15 cellular contexts compared by ENCODE assay signal in genomic region chr3:126112531-126113237, GRCh38.
"Had no signal": no experiment of that assay in that cellular context is flagged by ENCODE, and none has a peak within 500 bp of the region (broad histone marks: within the 10 kb centered on the region; RNA-seq: fewer than 3 reads in every experiment).

No MANE protein-coding gene starts in this region.

- H3K9me3 ChIP-seq: right atrium auricular region had no signal

- DNase-seq: activated CD8-positive, alpha-beta T cell treated with anti-CD3 and anti-CD28 coated beads for 36 hours; amygdala; dermis blood vessel endothelial cell; hypothalamus; immature natural killer cell; stimulated activated CD4-positive, alpha-beta T cell treated with anti-CD3 and anti-CD28 coated beads, Interleukin-1b, Interleukin-23, amount 100 ng/mL, for 48 hours; substantia nigra; T1000 had no signal

- H3K4me1 Mint-ChIP-seq: immature natural killer cell; stimulated activated memory B cell treated with anti-CD40 and anti-IgM and Interleukin-4, amounts not matched to agents 10 μg/mL and 1 μg/mL and 100 μg/mL, for 72 hours; T-cell had no signal

- H3K4me1 ChIP-seq: parathyroid adenoma, right atrium auricular region had no signal

- H3K36me3 Mint-ChIP-seq: activated naive CD8-positive, alpha-beta T cell; brain; immature natural killer cell; stimulated activated memory B cell treated with anti-CD40 and anti-IgM and Interleukin-4, amounts not matched to agents 10 μg/mL and 1 μg/mL and 100 μg/mL, for 72 hours; T-cell had no signal

- H3K27me3 ChIP-seq: right atrium auricular region had no signal

- H3K27me3 Mint-ChIP-seq: activated CD8-positive, alpha-beta T cell treated with anti-CD3 and anti-CD28 coated beads for 36 hours; activated naive CD8-positive, alpha-beta T cell; stimulated activated memory B cell treated with anti-CD40 and anti-IgM and Interleukin-4, amounts not matched to agents 10 μg/mL and 1 μg/mL and 100 μg/mL, for 72 hours; T-cell had no signal

- H3K27ac ChIP-seq: parathyroid adenoma, right atrium auricular region had no signal

- H3K36me3 ChIP-seq: right atrium auricular region had no signal

- H3K4me3 Mint-ChIP-seq: activated CD8-positive, alpha-beta T cell treated with anti-CD3 and anti-CD28 coated beads for 36 hours; activated naive CD8-positive, alpha-beta T cell; brain; immature natural killer cell; stimulated activated memory B cell treated with anti-CD40 and anti-IgM and Interleukin-4, amounts not matched to agents 10 μg/mL and 1 μg/mL and 100 μg/mL, for 72 hours; T-cell had no signal

- ATAC-seq: activated CD8-positive, alpha-beta T cell treated with anti-CD3 and anti-CD28 coated beads for 36 hours; stimulated activated memory B cell treated with anti-CD40 and anti-IgM and Interleukin-4, amounts not matched to agents 10 μg/mL and 1 μg/mL and 100 μg/mL, for 72 hours; T-cell had no signal

- H3K27ac Mint-ChIP-seq: activated CD8-positive, alpha-beta T cell treated with anti-CD3 and anti-CD28 coated beads for 36 hours; activated naive CD8-positive, alpha-beta T cell; activated T-helper 2 cell treated with anti-CD3 and anti-CD28 coated beads, Interferon-gamma antibody, Interleukin-2, Interleukin-4, amounts not matched to agents 10 μg/mL and 5 μg/mL and 100 μg/mL, durations not matched to agents 14 hours and 24 hours and 36 hours; brain; immature natural killer cell; stimulated activated memory B cell treated with anti-CD40 and anti-IgM and Interleukin-4, amounts not matched to agents 10 μg/mL and 1 μg/mL and 100 μg/mL, for 72 hours; T-cell had no signal

- H3K4me3 ChIP-seq: right atrium auricular region had no signal

- H3K9me3 Mint-ChIP-seq: activated CD8-positive, alpha-beta T cell treated with anti-CD3 and anti-CD28 coated beads for 36 hours; activated T-helper 2 cell treated with anti-CD3 and anti-CD28 coated beads, Interferon-gamma antibody, Interleukin-2, Interleukin-4, amounts not matched to agents 10 μg/mL and 5 μg/mL and 100 μg/mL, durations not matched to agents 14 hours and 24 hours and 36 hours; brain; immature natural killer cell; stimulated activated memory B cell treated with anti-CD40 and anti-IgM and Interleukin-4, amounts not matched to agents 10 μg/mL and 1 μg/mL and 100 μg/mL, for 72 hours; T-cell had no signal
